ENCODE assay signal across 20 cellular contexts in the genomic region with DNA sequence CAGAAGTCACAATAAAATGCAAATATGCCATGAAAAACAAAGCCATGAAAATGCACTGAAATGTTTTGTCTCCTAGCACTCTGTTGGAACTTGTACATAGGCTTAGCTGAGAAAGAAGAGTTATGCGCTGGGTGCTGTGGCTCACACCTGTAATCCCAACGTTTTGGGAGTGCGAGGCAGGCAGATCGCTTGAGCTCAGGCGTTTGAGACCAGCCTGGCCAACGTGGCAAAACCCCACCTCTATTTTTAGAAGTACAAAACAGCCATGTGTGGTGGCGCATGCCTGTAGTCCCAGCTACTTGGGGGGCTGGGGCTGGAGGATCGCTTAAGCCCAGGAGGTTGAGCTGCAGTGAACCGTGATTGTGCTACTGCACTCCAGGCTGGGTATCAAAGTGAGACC. TPM values are rescaled to one million over a fixed set of nuclear protein-coding genes. Genes with fewer than 3 reads are reported as not detected.
DNase-seq lines count a peak whose midpoint lies in the region; ATAC-seq, FAIRE-seq and TF ChIP-seq lines count a peak whose summit lies in the region.
"Had no signal": no experiment of that assay in that cellular context is flagged by ENCODE, and none has a peak within 500 bp of the region (broad histone marks: within the 10 kb centered on the region; RNA-seq: fewer than 3 reads in every experiment).

No MANE protein-coding gene starts in this region.

- peak overlapping the region; percentile 38 to 69; a peak in 3 of 6 replicates for H3K27ac ChIP-seq in A549
- H3K27ac ChIP-seq in RWPE2 (ENCODE audit: poor library complexity, severe bottlenecking) = peak overlapping the region; percentile 80
- no peak overlapping the region for H3K27ac ChIP-seq in neuronal stem cell (replicated peaks; ENCODE audit: low read length)
- H3K27ac ChIP-seq: colonic mucosa, neural progenitor cell, upper lobe of right lung had no signal

- TF ChIP-seq RAD21 in A549 (conservative IDR thresholded peaks at IDR 0.05 in 1 of 2, IDR thresholded peaks at IDR 0.05 in 1 of 2) = no peak

- H4K91ac ChIP-seq in neuronal stem cell (ENCODE audit: low read depth, low read length, poor library complexity) = no peak overlapping the region

- no peak overlapping the region for H3K23ac ChIP-seq in neuronal stem cell (ENCODE audit: low read depth, low read length, poor library complexity)

- H3K4ac ChIP-seq in neuronal stem cell (ENCODE audit: low read length) = no peak overlapping the region

- H3K79me1 ChIP-seq in neuronal stem cell (ENCODE audit: low read depth, low read length) = no peaks in the 10 kb centered on the region

- no peak for TF ChIP-seq EP300 in A549 (IDR thresholded peaks at IDR 0.05)

- H2AFZ ChIP-seq in neuronal stem cell (ENCODE audit: low read length) = no peak overlapping the region
- H2AFZ ChIP-seq: neural progenitor cell had no signal

- H3K18ac ChIP-seq in neuronal stem cell (ENCODE audit: low read length) = peak overlapping the region; percentile 38

- POLR2A ChIA-PET in A549 (lab: Yijun Ruan, JAX) = no interaction called here

- no peak overlapping the region for H2AK5ac ChIP-seq in neuronal stem cell (ENCODE audit: low read depth, low read length)

- no peak overlapping the region for H2BK15ac ChIP-seq in neuronal stem cell (ENCODE audit: low read length)

- H3K36me3 ChIP-seq in RWPE2 (ENCODE audit: low read depth) (peaks cover 80% of the 10 kb centered on the region), neuronal stem cell (replicated peaks in 1 of 2; ENCODE audit: control insufficient read depth in 2 of 2, insufficient read depth in 2 of 2, low read length in 2 of 2) (peaks cover 2 to 49% of the 10 kb centered on the region in 2 donors)
- H3K36me3 ChIP-seq: colonic mucosa, esophagus squamous epithelium, neural progenitor cell, stomach, upper lobe of right lung had no signal

- FAIRE-seq in A549 (lab: Jason Lieb, UNC) = no peak
- FAIRE-seq: H1 had no signal

- H3K9me3 ChIP-seq in A549 (0 out of 3 replicates have a peak, but pooled peaks cover 3% of the 10 kb centered on the region), RWPE2 (ENCODE audit: severe bottlenecking) (no peaks in the 10 kb centered on the region), neuronal stem cell (replicated peaks in 1 of 2; ENCODE audit: control insufficient read depth in 2 of 2, insufficient read depth in 1 of 2, low read depth in 1 of 2, low read length in 2 of 2) (peaks cover 3 to 37% of the 10 kb centered on the region in 2 donors)
- H3K9me3 ChIP-seq: colonic mucosa, esophagus squamous epithelium, stomach, upper lobe of right lung had no signal

- ATAC-seq in A549 = no peak
- no peak for ATAC-seq in RWPE2 (ENCODE audit: low read depth)
- ATAC-seq in left cardiac atrium = peak; percentile 18 to 26
- ATAC-seq in HG02678 (IDR thresholded peaks at IDR 0.05; ENCODE audit: unreplicated experiment) = no peak
- ATAC-seq: effector memory CD8-positive, alpha-beta T cell; upper lobe of right lung had no signal

- peak overlapping the region; percentile 21 for H3K14ac ChIP-seq in neuronal stem cell (ENCODE audit: low read length)

- peaks cover 66% of the 10 kb centered on the region for H3K4me1 ChIP-seq in A549
- H3K4me1 ChIP-seq in RWPE2 (ENCODE audit: insufficient read depth, poor library complexity, severe bottlenecking) = peaks cover 92% of the 10 kb centered on the region
- H3K4me1 ChIP-seq in neuronal stem cell (ENCODE audit: control insufficient read depth in 2 of 2, insufficient read depth in 1 of 2, low read depth in 1 of 2, low read length in 2 of 2) = peaks cover 0 to 6% of the 10 kb centered on the region in 2 donors
- H3K4me1 ChIP-seq: colonic mucosa had no signal

- peak overlapping the region; percentile 60 for H3K9ac ChIP-seq in neuronal stem cell (ENCODE audit: low read depth, low read length, poor library complexity)
- H3K9ac ChIP-seq: neural progenitor cell had no signal

- H3K27me3 ChIP-seq in RWPE2 (ENCODE audit: insufficient read depth, poor library complexity, severe bottlenecking) (no peaks in the 10 kb centered on the region), neuronal stem cell (ENCODE audit: control insufficient read depth in 3 of 3, insufficient read depth in 3 of 3, low read depth in 1 of 3, low read length in 3 of 3) (no peaks in the 10 kb centered on the region)
- H3K27me3 ChIP-seq: colonic mucosa, esophagus squamous epithelium, neural progenitor cell, stomach, upper lobe of right lung had no signal

- H4K8ac ChIP-seq in neuronal stem cell (ENCODE audit: low read depth, low read length) = no peak overlapping the region

- H2BK5ac ChIP-seq in neuronal stem cell (ENCODE audit: low read length) = no peak overlapping the region

- no peak overlapping the region for H2BK12ac ChIP-seq in neuronal stem cell (ENCODE audit: low read length)

- 90% methylated on average over 9 of the region's 9 CpGs for WGBS in A549 (ENCODE audit: missing lambda C conversion rate)
- no CpG with 5 or more reads among the region's 9 CpGs for WGBS in neuronal stem cell (ENCODE audit: extremely low coverage in 2 of 2, insufficient read length in 2 of 2, insufficient replicate concordance in 1 of 2), 2 donors

- no peak for DNase-seq in A549 (ENCODE audit: low read depth in 1 of 2, low spot score in 1 of 2)
- no peak for DNase-seq in RWPE2 (ENCODE audit: low spot score)
- no peak for DNase-seq in left cardiac atrium
- DNase-seq in neuronal stem cell (ENCODE audit: low spot score) = no peak
- DNase-seq in NCI-H82 (lab: John Stamatoyannopoulos, UW) = no peak
- no peak for DNase-seq in NCI-H187 (lab: John Stamatoyannopoulos, UW)
- no peak for DNase-seq in activated effector memory CD4-positive, alpha-beta T cell treated with anti-CD3 and anti-CD28 coated beads, Interleukin-2, amount 50 U/mL, for 16 hours
- DNase-seq: activated B cell treated with CpG ODN at 0.5 μM for 24 hours; activated CD4-positive, alpha-beta memory T cell treated with anti-CD3 and anti-CD28 coated beads for 36 hours; colonic mucosa; effector memory CD8-positive, alpha-beta T cell; esophagus squamous epithelium; NCI-H1436; NCI-H510A; stomach; T-helper 9 cell; upper lobe of right lung had no signal

- TF ChIP-seq CTCF in A549 (IDR thresholded peaks at IDR 0.05) (no peak), RWPE2 (IDR thresholded peaks at IDR 0.05; ENCODE audit: poor library complexity, severe bottlenecking) (no peak)

- intact Hi-C loops in left cardiac atrium (cut with DNase I) = no loop called here

- no peak overlapping the region for H2BK120ac ChIP-seq in neuronal stem cell (ENCODE audit: low read depth, low read length)

- TF ChIP-seq POLR2A in A549 (IDR thresholded peaks at IDR 0.05; ENCODE audit: low read length) = no peak

- H3K4me2 ChIP-seq in A549 = peak overlapping the region; percentile 71
- H3K4me2 ChIP-seq in neuronal stem cell (ENCODE audit: insufficient read depth, low read length, poor library complexity, severe bottlenecking) = no peak overlapping the region
- H3K4me2 ChIP-seq: neural progenitor cell had no signal

- H3K4me3 ChIP-seq in A549 (no peak overlapping the region), RWPE2 (ENCODE audit: severe bottlenecking) (no peak overlapping the region), neuronal stem cell (ENCODE audit: low read length in 2 of 2) (no peak overlapping the region)
- H3K4me3 ChIP-seq: colonic mucosa, esophagus squamous epithelium, neural progenitor cell, stomach, upper lobe of right lung had no signal

- CTCF ChIA-PET in A549 (lab: Yijun Ruan, JAX) = no interaction called here

TF ChIP-seq in A549, 52 proteins besides CTCF, POLR2A, EP300 and RAD21:
- no peak for TF ChIP-seq FOXS1 (CRISPR knock-in tag; IDR thresholded peaks at IDR 0.05)
- TF ChIP-seq, protein P1, sequence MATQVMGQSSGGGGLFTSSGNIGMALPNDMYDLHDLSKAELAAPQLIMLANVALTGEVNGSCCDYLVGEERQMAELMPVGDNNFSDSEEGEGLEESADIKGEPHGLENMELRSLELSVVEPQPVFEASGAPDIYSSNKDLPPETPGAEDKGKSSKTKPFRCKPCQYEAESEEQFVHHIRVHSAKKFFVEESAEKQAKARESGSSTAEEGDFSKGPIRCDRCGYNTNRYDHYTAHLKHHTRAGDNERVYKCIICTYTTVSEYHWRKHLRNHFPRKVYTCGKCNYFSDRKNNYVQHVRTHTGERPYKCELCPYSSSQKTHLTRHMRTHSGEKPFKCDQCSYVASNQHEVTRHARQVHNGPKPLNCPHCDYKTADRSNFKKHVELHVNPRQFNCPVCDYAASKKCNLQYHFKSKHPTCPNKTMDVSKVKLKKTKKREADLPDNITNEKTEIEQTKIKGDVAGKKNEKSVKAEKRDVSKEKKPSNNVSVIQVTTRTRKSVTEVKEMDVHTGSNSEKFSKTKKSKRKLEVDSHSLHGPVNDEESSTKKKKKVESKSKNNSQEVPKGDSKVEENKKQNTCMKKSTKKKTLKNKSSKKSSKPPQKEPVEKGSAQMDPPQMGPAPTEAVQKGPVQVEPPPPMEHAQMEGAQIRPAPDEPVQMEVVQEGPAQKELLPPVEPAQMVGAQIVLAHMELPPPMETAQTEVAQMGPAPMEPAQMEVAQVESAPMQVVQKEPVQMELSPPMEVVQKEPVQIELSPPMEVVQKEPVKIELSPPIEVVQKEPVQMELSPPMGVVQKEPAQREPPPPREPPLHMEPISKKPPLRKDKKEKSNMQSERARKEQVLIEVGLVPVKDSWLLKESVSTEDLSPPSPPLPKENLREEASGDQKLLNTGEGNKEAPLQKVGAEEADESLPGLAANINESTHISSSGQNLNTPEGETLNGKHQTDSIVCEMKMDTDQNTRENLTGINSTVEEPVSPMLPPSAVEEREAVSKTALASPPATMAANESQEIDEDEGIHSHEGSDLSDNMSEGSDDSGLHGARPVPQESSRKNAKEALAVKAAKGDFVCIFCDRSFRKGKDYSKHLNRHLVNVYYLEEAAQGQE (IDR thresholded peaks at IDR 0.05) = no peak
- TF ChIP-seq ZNF302 (CRISPR knock-in tag; IDR thresholded peaks at IDR 0.05) = no peak
- TF ChIP-seq CBX8 (IDR thresholded peaks at IDR 0.05) = no peak
- TF ChIP-seq, protein P2, sequence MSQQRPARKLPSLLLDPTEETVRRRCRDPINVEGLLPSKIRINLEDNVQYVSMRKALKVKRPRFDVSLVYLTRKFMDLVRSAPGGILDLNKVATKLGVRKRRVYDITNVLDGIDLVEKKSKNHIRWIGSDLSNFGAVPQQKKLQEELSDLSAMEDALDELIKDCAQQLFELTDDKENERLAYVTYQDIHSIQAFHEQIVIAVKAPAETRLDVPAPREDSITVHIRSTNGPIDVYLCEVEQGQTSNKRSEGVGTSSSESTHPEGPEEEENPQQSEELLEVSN (IDR thresholded peaks at IDR 0.05; ENCODE audit: borderline replicate concordance, low read depth) = no peak
- no peak for TF ChIP-seq HDAC2 (IDR thresholded peaks at IDR 0.05)
- no peak for TF ChIP-seq CHD4 (IDR thresholded peaks at IDR 0.05; ENCODE audit: borderline replicate concordance)

RNA-seq across cellular contexts. Expression of a gene that starts 39.9 kb away (rescaled TPM):
- polyA plus RNA-seq in A549 (2011; rRNA removed) = 10.4 and 12.9 TPM in 2 replicates
- 13.4 and 20.3 TPM in 2 replicates for polyA plus RNA-seq in A549 (2012; cell fraction: cytosol; rRNA removed)
- 15.9 and 22.7 TPM in 2 replicates for polyA plus RNA-seq in A549 (2012; cell fraction: nucleus; rRNA removed)
- polyA plus RNA-seq in A549 (2017; fragmentation: RNase III; extraction: RNeasy Plus Mini Kit Qiagen cat#74134 plus additional on column Dnase treatment) = 13.1 to 15.6 TPM (median 13.9 TPM) in 3 replicates
- 22.6 and 23.6 TPM in 2 replicates for polyA minus RNA-seq in A549 (2011; rRNA and poly(A)+ RNA removed)
- total RNA-seq in left cardiac atrium = 10 to 100 TPM; 13.7 to 15.1 TPM
- 11.0 TPM for polyA plus RNA-seq in neuronal stem cell (2013, experiment 1 of 2)
- 11.6 TPM for polyA plus RNA-seq in neuronal stem cell (2013, experiment 2 of 2)

Comparison
In these comparisons a context has a peak if more than half of its experiments do, and no peak if none do; other contexts are left out.
1. ATAC-seq: peak in left cardiac atrium (2 of 2); none in A549 (0 of 2), RWPE2 (single experiment) and HG02678 (single experiment).